15 cellular contexts compared by ENCODE assay signal in the genomic region with DNA sequence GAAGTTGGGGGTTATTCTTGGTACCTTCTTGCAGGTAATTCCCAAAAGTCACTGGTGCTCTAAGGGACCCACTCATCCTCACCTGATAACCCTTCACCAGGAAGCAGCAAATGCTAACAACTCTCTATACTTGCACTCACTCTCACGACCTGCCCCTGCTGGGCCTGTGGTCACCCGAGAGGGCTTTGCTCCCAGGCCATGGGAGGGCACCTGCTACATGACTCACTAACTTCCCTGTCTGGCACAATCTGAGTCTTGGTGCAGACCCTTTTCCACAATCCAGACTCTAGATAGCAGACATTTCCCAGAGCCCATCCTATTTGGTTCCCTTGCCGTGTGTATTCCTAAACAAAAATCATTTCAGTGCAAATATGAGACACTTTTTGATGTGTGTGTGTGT.
"Had no signal": no experiment of that assay in that cellular context is flagged by ENCODE, and none has a peak within 500 bp of the region (broad histone marks: within the 10 kb centered on the region; RNA-seq: fewer than 3 reads in every experiment).

No MANE protein-coding gene starts in this region.

- DNase-seq: activated CD4-positive, alpha-beta T cell treated with anti-CD3 and anti-CD28 coated beads, Interleukin-2, amount 50 U/mL, for 1 hour; activated naive CD8-positive, alpha-beta T cell treated with anti-CD3 and anti-CD28 coated beads, Interleukin-2, amount 10 ng/mL, durations not matched to agents 7 days and 5 days; cerebellar nuclear complex; effector CD8-positive, alpha-beta T cell; heart left ventricle; immature natural killer cell; left colon; natural killer cell; stimulated activated naive CD8-positive, alpha-beta T cell treated with anti-CD3 and anti-CD28 coated beads, Interleukin-15, Interleukin-2, amounts not matched to agents 100 U/mL and 50 U/mL, for 24 hours; upper lobe of left lung had no signal

- H3K9me3 ChIP-seq: right atrium auricular region, upper lobe of left lung had no signal

- H3K27ac Mint-ChIP-seq: activated naive CD8-positive, alpha-beta T cell treated with anti-CD3 and anti-CD28 coated beads, Interleukin-2, amount 10 ng/mL, durations not matched to agents 7 days and 5 days; activated T-helper 1 cell treated with anti-CD3 and anti-CD28 coated beads, Interleukin-12 subunit alpha, Interleukin-12 subunit beta, Interleukin-2, Interleukin-4 antibody, amounts not matched to agents 30 ng/mL and 10 ng/mL and 1 ng/mL, durations not matched to agents 14 hours and 24 hours and 36 hours; immature natural killer cell; natural killer cell; T-helper 2 cell treated with Interferon-gamma antibody and Interleukin-4, amounts not matched to agents 5 μg/mL and 100 μg/mL, for 36 hours had no signal

- ATAC-seq: activated CD4-positive, CD25-positive, alpha-beta regulatory T cell treated with anti-CD3 and anti-CD28 coated beads, Interleukin-2, amount 50 U/mL, for 24 hours; heart left ventricle; left colon; natural killer cell; stimulated activated naive CD8-positive, alpha-beta T cell treated with anti-CD3 and anti-CD28 coated beads, Interleukin-15, Interleukin-2, amounts not matched to agents 100 U/mL and 50 U/mL, for 24 hours had no signal

- H3K4me1 ChIP-seq: heart left ventricle, right atrium auricular region, upper lobe of left lung had no signal

- H3K4me3 ChIP-seq: heart left ventricle, lung, right atrium auricular region, upper lobe of left lung had no signal

- H3K36me3 ChIP-seq: heart left ventricle, right atrium auricular region, upper lobe of left lung had no signal

- H3K36me3 Mint-ChIP-seq: activated naive CD8-positive, alpha-beta T cell treated with anti-CD3 and anti-CD28 coated beads, Interleukin-2, amount 10 ng/mL, durations not matched to agents 7 days and 5 days; immature natural killer cell; natural killer cell had no signal

- H3K4me1 Mint-ChIP-seq: activated naive CD8-positive, alpha-beta T cell treated with anti-CD3 and anti-CD28 coated beads, Interleukin-2, amount 10 ng/mL, durations not matched to agents 7 days and 5 days; immature natural killer cell; natural killer cell had no signal

- H3K4me3 Mint-ChIP-seq: activated naive CD8-positive, alpha-beta T cell treated with anti-CD3 and anti-CD28 coated beads, Interleukin-2, amount 10 ng/mL, durations not matched to agents 7 days and 5 days; activated T-helper 1 cell treated with anti-CD3 and anti-CD28 coated beads, Interleukin-12 subunit alpha, Interleukin-12 subunit beta, Interleukin-2, Interleukin-4 antibody, amounts not matched to agents 30 ng/mL and 10 ng/mL and 1 ng/mL, durations not matched to agents 14 hours and 24 hours and 36 hours; immature natural killer cell; natural killer cell; T-helper 2 cell treated with Interferon-gamma antibody and Interleukin-4, amounts not matched to agents 5 μg/mL and 100 μg/mL, for 36 hours had no signal

- H3K27me3 Mint-ChIP-seq: activated naive CD8-positive, alpha-beta T cell treated with anti-CD3 and anti-CD28 coated beads, Interleukin-2, amount 10 ng/mL, durations not matched to agents 7 days and 5 days had no signal

- H3K27me3 ChIP-seq: heart left ventricle, right atrium auricular region, upper lobe of left lung had no signal

- H3K27ac ChIP-seq: heart left ventricle, right atrium auricular region, upper lobe of left lung had no signal
